Comparison of ENCODE assay signal across 16 cellular contexts in the genomic region with DNA sequence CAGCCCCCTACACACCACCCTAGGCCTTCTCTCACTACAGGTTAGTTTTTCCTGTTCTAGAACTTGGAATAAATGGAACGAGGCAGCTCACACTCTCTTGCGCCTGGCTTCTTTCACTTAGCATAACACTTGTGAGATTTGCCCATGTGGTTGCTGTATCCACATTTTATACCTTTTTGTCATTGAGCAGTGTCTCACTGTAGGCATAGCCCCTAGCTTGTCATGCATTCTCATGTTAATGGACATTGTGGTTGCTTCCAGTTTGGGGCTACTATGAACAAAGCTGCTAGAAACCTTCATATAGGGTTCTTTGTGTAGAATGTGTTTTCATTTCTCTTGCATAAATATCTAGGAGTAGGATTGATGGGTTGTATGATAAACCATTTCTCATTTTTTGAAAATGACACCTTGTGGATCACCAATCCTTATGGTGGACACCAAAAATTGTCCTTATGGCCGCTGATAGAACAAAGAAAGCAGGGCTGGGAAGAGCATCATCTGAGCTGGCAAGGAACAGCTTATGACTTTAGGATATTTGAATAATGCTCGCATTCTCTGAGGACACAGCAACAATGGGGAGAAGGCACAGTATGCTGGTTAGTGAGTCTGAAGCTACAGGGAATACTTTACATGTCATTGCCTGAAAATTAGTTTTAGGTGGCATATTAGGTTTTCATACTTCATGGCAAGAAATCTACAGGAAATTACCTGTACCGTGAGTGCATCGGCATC. TPM values are rescaled to one million over a fixed set of nuclear protein-coding genes. Genes with fewer than 3 reads are reported as not detected.
DNase-seq lines count a peak whose midpoint lies in the region; ATAC-seq and TF ChIP-seq lines count a peak whose summit lies in the region.
"Had no signal": no experiment of that assay in that cellular context is flagged by ENCODE, and none has a peak within 500 bp of the region (broad histone marks: within the 10 kb centered on the region; RNA-seq: fewer than 3 reads in every experiment).

No MANE protein-coding gene starts in this region.

- peaks cover 1% of the 10 kb centered on the region for H3K36me3 Mint-ChIP-seq in activated naive CD4-positive, alpha-beta T cell treated with anti-CD3 and anti-CD28 coated beads, Interleukin-2, amount 50 U/mL, for 24 hours
- H3K36me3 Mint-ChIP-seq: CD14-positive monocyte; CD8-positive, alpha-beta memory T cell had no signal

- H3K9me3 Mint-ChIP-seq in activated naive CD4-positive, alpha-beta T cell treated with anti-CD3 and anti-CD28 coated beads, Interleukin-2, amount 50 U/mL, for 24 hours = no peaks in the 10 kb centered on the region

- no peak for TF ChIP-seq POLR2A in body of pancreas (IDR thresholded peaks at IDR 0.05)

- H3K9me3 ChIP-seq in body of pancreas = no peaks in the 10 kb centered on the region
- H3K9me3 ChIP-seq: Caco-2 had no signal

- H3K27me3 ChIP-seq in dorsolateral prefrontal cortex (no peaks in the 10 kb centered on the region), layer of hippocampus (ENCODE audit: control insufficient read depth, insufficient read depth, low read length) (no peaks in the 10 kb centered on the region), body of pancreas (no peaks in the 10 kb centered on the region)

- WGBS in body of pancreas, 2 donors = 93 to 94% methylated on average over 6 of the region's 6 CpGs

- no peaks in the 10 kb centered on the region for H3K27me3 Mint-ChIP-seq in activated naive CD4-positive, alpha-beta T cell treated with anti-CD3 and anti-CD28 coated beads, Interleukin-2, amount 50 U/mL, for 24 hours

- H3K36me3 ChIP-seq in body of pancreas (replicated peaks in 1 of 2; ENCODE audit: insufficient read depth in 1 of 2, low read depth in 2 of 2) = no peaks in the 10 kb centered on the region

- peaks cover 8% of the 10 kb centered on the region for H3K4me1 ChIP-seq in body of pancreas

- no peak overlapping the region for H3K4me3 ChIP-seq in dorsolateral prefrontal cortex
- no peak overlapping the region for H3K4me3 ChIP-seq in body of pancreas

- TF ChIP-seq CTCF in dorsolateral prefrontal cortex (IDR thresholded peaks at IDR 0.05 in 54 of 56, conservative IDR thresholded peaks at IDR 0.05 in 2 of 56; ENCODE audit: low read depth in 1 of 56, partially characterized antibody in 56 of 56) (peak in 1 of 56 donors; percentile 11), body of pancreas (IDR thresholded peaks at IDR 0.05) (no peak)

- DNase-seq in activated naive CD4-positive, alpha-beta T cell treated with anti-CD3 and anti-CD28 coated beads, Interleukin-2, amount 50 U/mL, for 16 hours = no peak
- no peak for DNase-seq in dorsolateral prefrontal cortex
- DNase-seq in body of pancreas = no peak
- no peak for DNase-seq in posterior cingulate gyrus
- DNase-seq in NCI-H774 (lab: John Stamatoyannopoulos, UW) = no peak
- DNase-seq: Caco-2; CD8-positive, alpha-beta memory T cell; DND-41; GDM1; H7 had no signal

- H3K4me1 Mint-ChIP-seq in activated naive CD4-positive, alpha-beta T cell treated with anti-CD3 and anti-CD28 coated beads, Interleukin-2, amount 50 U/mL, for 24 hours = no peaks in the 10 kb centered on the region
- H3K4me1 Mint-ChIP-seq: CD14-positive monocyte; CD8-positive, alpha-beta memory T cell had no signal

- intact Hi-C loops in dorsolateral prefrontal cortex (cut with DNase I) = no loop called here
- intact Hi-C loops in body of pancreas (cut with DNase I) = no loop called here
- intact Hi-C loops in posterior cingulate gyrus (cut with DNase I) = no loop called here

- no peak for ATAC-seq in body of pancreas
- ATAC-seq: HepG2 had no signal

- H3K27ac ChIP-seq in dorsolateral prefrontal cortex = peak overlapping the region in 51 of 59 donors; percentile 0 to 83 (median 49)
- peak overlapping the region; percentile 27 for H3K27ac ChIP-seq in layer of hippocampus (ENCODE audit: low read depth, low read length)
- peak overlapping the region; percentile 63 for H3K27ac ChIP-seq in temporal lobe (ENCODE audit: low read depth, low read length)
- no peak overlapping the region for H3K27ac ChIP-seq in body of pancreas
- H3K27ac ChIP-seq: 22Rv1 had no signal

- H3K4me3 Mint-ChIP-seq in activated naive CD4-positive, alpha-beta T cell treated with anti-CD3 and anti-CD28 coated beads, Interleukin-2, amount 50 U/mL, for 24 hours = no peak overlapping the region
- H3K4me3 Mint-ChIP-seq: CD14-positive monocyte; CD8-positive, alpha-beta memory T cell had no signal

- peak overlapping the region; percentile 2 for H3K27ac Mint-ChIP-seq in activated naive CD4-positive, alpha-beta T cell treated with anti-CD3 and anti-CD28 coated beads, Interleukin-2, amount 50 U/mL, for 24 hours
- H3K27ac Mint-ChIP-seq: CD14-positive monocyte; CD8-positive, alpha-beta memory T cell had no signal

RNA-seq across cellular contexts. Expression of gene SLC22A23, which starts 9.8 kb away (rescaled TPM):
- total RNA-seq in dorsolateral prefrontal cortex (100 to 1,000 TPM in 1 of 120 experiments, 10 to 100 TPM in 119; 36.4 to 160 (median 55.7) TPM), temporal lobe (30.2 TPM), body of pancreas (10 to 100 TPM; 20.4 to 32.2 TPM)

Comparison
In these comparisons a context has a peak if more than half of its experiments do, and no peak if none do; other contexts are left out.
1. H3K27ac ChIP-seq: peak in dorsolateral prefrontal cortex (51 of 59), layer of hippocampus (single experiment) and temporal lobe (single experiment); none in body of pancreas (0 of 4).